12 cellular contexts compared by ENCODE assay signal in the genomic region with DNA sequence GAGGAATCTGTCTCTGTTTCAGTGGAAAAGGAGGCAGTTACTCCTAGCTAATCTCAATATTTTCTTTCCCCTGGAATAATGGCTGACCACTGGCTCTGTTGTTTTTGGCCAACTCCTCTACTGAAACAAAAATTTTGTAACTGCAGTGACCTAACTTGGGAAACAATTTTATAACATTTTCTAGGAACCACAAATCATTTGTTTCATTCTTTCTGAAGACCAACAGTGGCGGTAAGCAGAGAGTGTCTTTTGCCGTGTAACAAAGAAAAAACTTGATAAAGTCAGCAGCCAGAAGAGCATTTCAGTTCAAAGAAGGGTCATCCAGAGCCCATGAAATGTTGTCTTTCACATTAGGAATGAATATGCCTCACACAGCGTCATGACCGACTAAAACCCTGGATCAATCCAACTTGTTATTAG. TPM values are rescaled to one million over a fixed set of nuclear protein-coding genes. Genes with fewer than 3 reads are reported as not detected.
DNase-seq lines count a peak whose midpoint lies in the region; ATAC-seq, FAIRE-seq and TF ChIP-seq lines count a peak whose summit lies in the region.
"Had no signal": no experiment of that assay in that cellular context is flagged by ENCODE, and none has a peak within 500 bp of the region (broad histone marks: within the 10 kb centered on the region; RNA-seq: fewer than 3 reads in every experiment).

No MANE protein-coding gene starts in this region.

- no peaks in the 10 kb centered on the region for H3K27me3 ChIP-seq in lower lobe of right lung (ENCODE audit: low read depth)
- no peaks in the 10 kb centered on the region for H3K27me3 ChIP-seq in thyroid gland

- H3K4me3 ChIP-seq in lower lobe of right lung (no peak overlapping the region), thyroid gland (replicated peaks in 1 of 3) (no peak overlapping the region)

- FAIRE-seq in endometrium (lab: Jason Lieb, UNC), result peak; percentile 50

- ATAC-seq in lower lobe of right lung (no peak), GM21381 (IDR thresholded peaks at IDR 0.05; ENCODE audit: unreplicated experiment) (no peak)

- peaks cover 21% of the 10 kb centered on the region for H3K4me1 ChIP-seq in lower lobe of right lung
- H3K4me1 ChIP-seq in thyroid gland, result peaks cover 31 to 41% of the 10 kb centered on the region in 2 donors

- peak; percentile 81 for DNase-seq in LHCN-M2 (ENCODE audit: low read depth)
- DNase-seq in lower lobe of right lung, result no peak
- no peak for DNase-seq in thyroid gland
- no peak for DNase-seq in NCI-H1092 (lab: John Stamatoyannopoulos, UW)
- no peak for DNase-seq in activated T-cell treated with anti-CD3 and anti-CD28 coated beads, Interleukin-2, amount 50 U/mL, for 48 hours
- DNase-seq in cerebellar cortex (ENCODE audit: low spot score), result no peak
- DNase-seq: activated CD4-positive, alpha-beta T cell treated with anti-CD3 and anti-CD28 coated beads, Interleukin-2, amount 50 U/mL, for 48 hours; NCI-H2029; SIG-M5 had no signal

- H3K9me3 ChIP-seq in lower lobe of right lung (no peaks in the 10 kb centered on the region), thyroid gland (no peaks in the 10 kb centered on the region)

- peak overlapping the region; percentile 61 for H3K27ac ChIP-seq in lower lobe of right lung
- peak overlapping the region; percentile 59 to 89 (median 63) for H3K27ac ChIP-seq in thyroid gland
- H3K27ac ChIP-seq: HL-60 had no signal

- peak in 1 of 2 donors; percentile 26 for TF ChIP-seq POLR2A in thyroid gland (IDR thresholded peaks at IDR 0.05)

- WGBS in thyroid gland, 2 donors, result 37 to 43% methylated on average over 4 of the region's 4 CpGs

- intact Hi-C loops in lower lobe of right lung (cut with DNase I) (no loop called here), thyroid gland (cut with DNase I) (no loop called here)

- H3K36me3 ChIP-seq in lower lobe of right lung, result no peaks in the 10 kb centered on the region
- no peaks in the 10 kb centered on the region for H3K36me3 ChIP-seq in thyroid gland

- TF ChIP-seq CTCF in lower lobe of right lung (IDR thresholded peaks at IDR 0.05) (no peak), thyroid gland (IDR thresholded peaks at IDR 0.05) (no peak)

RNA-seq across cellular contexts. Expression of a gene that starts 11.8 kb away (rescaled TPM):
- total RNA-seq in LHCN-M2 (2014; rRNA removed), result 4.7 and 6.6 TPM in 2 replicates
- polyA plus RNA-seq in LHCN-M2 (2012), result 6.4 TPM
- 2.4 TPM for total RNA-seq in lower lobe of right lung
- 1 to 10 TPM; 2.7 to 8.7 (median 4.2) TPM for total RNA-seq in thyroid gland

RNA-seq across cellular contexts. Expression of a gene that starts 26.9 kb away (rescaled TPM):
- total RNA-seq in LHCN-M2 (2014; rRNA removed) (218 and 254 TPM in 2 replicates), lower lobe of right lung (347 TPM), thyroid gland (100 to 1,000 TPM; 504 to 681 (median 560) TPM)
- polyA plus RNA-seq in LHCN-M2 (2012), result 559 TPM
